8 cellular contexts compared by ENCODE assay signal in the genomic region with DNA sequence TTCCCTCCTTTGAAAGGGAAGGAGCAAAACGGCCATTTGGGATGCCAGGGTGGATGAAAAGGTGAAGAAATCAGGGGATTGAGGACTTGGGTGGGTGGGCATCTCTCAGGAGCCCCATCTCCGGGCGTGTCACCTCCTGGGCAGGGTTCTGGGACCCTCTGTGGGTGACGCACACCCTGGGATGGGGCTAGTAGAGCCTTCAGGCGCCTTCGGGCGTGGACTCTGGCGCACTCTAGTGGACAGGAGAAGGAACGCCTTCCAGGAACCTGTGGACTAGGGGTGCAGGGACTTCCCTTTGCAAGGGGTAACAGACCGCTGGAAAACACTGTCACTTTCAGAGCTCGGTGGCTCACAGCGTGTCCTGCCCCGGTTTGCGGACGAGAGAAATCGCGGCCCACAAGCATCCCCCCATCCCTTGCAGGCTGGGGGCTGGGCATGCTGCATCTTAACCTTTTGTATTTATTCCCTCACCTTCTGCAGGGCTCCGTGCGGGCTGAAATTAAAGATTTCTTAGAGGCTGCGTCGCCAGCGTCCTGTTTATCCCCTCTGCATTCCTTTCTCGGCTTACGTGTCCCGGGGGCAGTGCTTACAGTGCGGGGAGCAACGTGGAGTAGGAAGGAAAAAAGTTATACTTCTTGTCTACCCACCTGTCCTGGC. TPM values are rescaled to one million over a fixed set of nuclear protein-coding genes. Genes with fewer than 3 reads are reported as not detected.
A peak's percentile ranks its signal among the peaks of the same experiment; 100 is the strongest.
DNase-seq lines count a peak whose midpoint lies in the region; ATAC-seq and TF ChIP-seq lines count a peak whose summit lies in the region.

No MANE protein-coding gene starts in this region.

- H3K4me1 Mint-ChIP-seq in CD8-positive, alpha-beta T cell (ENCODE audit: low read depth), result peaks cover 14% of the 10 kb centered on the region
- H3K4me1 Mint-ChIP-seq in endothelial cell (ENCODE audit: unreplicated experiment), result no peaks in the 10 kb centered on the region

- POLR2A ChIA-PET in CD8-positive, alpha-beta T cell (lab: Charles Lee), result interaction anchor here (0.9 kb wide), 1 partner anchor 23 kb away, joined by 3 read pairs; no protein-coding TSS in a partner anchor

- H3K27me3 ChIP-seq in CD8-positive, alpha-beta T cell (ENCODE audit: insufficient read depth, low read length), result no peaks in the 10 kb centered on the region

- no peaks in the 10 kb centered on the region for H3K36me3 ChIP-seq in CD8-positive, alpha-beta T cell (ENCODE audit: insufficient read depth, low read length)
- no peaks in the 10 kb centered on the region for H3K36me3 ChIP-seq in mucosa of descending colon (ENCODE audit: low read depth)

- CTCF ChIA-PET in CD8-positive, alpha-beta T cell (lab: Charles Lee), result interaction anchor here (0.7 to 10.1 kb wide), 23 partner anchors 8 to 214 kb away, joined by 3 to 104 read pairs (median 4); no protein-coding TSS in a partner anchor

- peak overlapping the region; percentile 14 for H3K27ac Mint-ChIP-seq in CD8-positive, alpha-beta T cell
- H3K27ac Mint-ChIP-seq in endothelial cell (ENCODE audit: unreplicated experiment), result no peak overlapping the region

- no peaks in the 10 kb centered on the region for H3K36me3 Mint-ChIP-seq in CD8-positive, alpha-beta T cell
- no peaks in the 10 kb centered on the region for H3K36me3 Mint-ChIP-seq in endothelial cell (ENCODE audit: low read depth, unreplicated experiment)

- H3K27ac ChIP-seq in CD8-positive, alpha-beta T cell (ENCODE audit: low read depth, low read length), result no peak overlapping the region

- no peak overlapping the region for H3K4me3 ChIP-seq in CD8-positive, alpha-beta T cell (ENCODE audit: low read depth, low read length)
- no peak overlapping the region for H3K4me3 ChIP-seq in mucosa of descending colon

- TF ChIP-seq CTCF in CD8-positive, alpha-beta T cell (IDR thresholded peaks at IDR 0.05), result peak; percentile 89
- TF ChIP-seq CTCF in endothelial cell (IDR thresholded peaks at IDR 0.05; ENCODE audit: unreplicated experiment), result peak; percentile 75
- TF ChIP-seq CTCF in mucosa of descending colon (IDR thresholded peaks at IDR 0.05), result peak; percentile 95

- no peaks in the 10 kb centered on the region for H3K9me3 ChIP-seq in CD8-positive, alpha-beta T cell (ENCODE audit: low read length)
- H3K9me3 ChIP-seq in mucosa of descending colon, result no peaks in the 10 kb centered on the region

- no peaks in the 10 kb centered on the region for H3K27me3 Mint-ChIP-seq in CD8-positive, alpha-beta T cell (ENCODE audit: low read depth)
- peaks cover 5% of the 10 kb centered on the region for H3K27me3 Mint-ChIP-seq in endothelial cell (ENCODE audit: unreplicated experiment)

- intact Hi-C loops in CD8-positive, alpha-beta T cell (cut with DNase I, micrococcal nuclease), result loop anchor here (1.0 to 2.0 kb wide), 7 partner anchors 17 to 207 kb away; no protein-coding TSS in a partner anchor
- intact Hi-C loops in mucosa of descending colon (cut with DNase I, micrococcal nuclease), result loop anchor here in 1 of 2 donors (10.0 kb wide), 2 partner anchors 199 to 279 kb away; no protein-coding TSS in a partner anchor

- no peak overlapping the region for H3K4me3 Mint-ChIP-seq in CD8-positive, alpha-beta T cell
- no peak overlapping the region for H3K4me3 Mint-ChIP-seq in endothelial cell (ENCODE audit: unreplicated experiment)

- H3K9me3 Mint-ChIP-seq in CD8-positive, alpha-beta T cell, result peaks cover 4% of the 10 kb centered on the region
- H3K9me3 Mint-ChIP-seq in endothelial cell (ENCODE audit: unreplicated experiment), result no peaks in the 10 kb centered on the region

- H3K4me1 ChIP-seq in CD8-positive, alpha-beta T cell (ENCODE audit: insufficient read depth, low read length), result no peaks in the 10 kb centered on the region
- H3K4me1 ChIP-seq in mucosa of descending colon (ENCODE audit: low read depth), result peaks cover 3% of the 10 kb centered on the region

- DNase-seq in CD8-positive, alpha-beta T cell, result peak; percentile 46 to 85 (median 72)
- DNase-seq in HK-2 (ENCODE audit: unreplicated experiment) (peak; percentile 69), NCI-H82 treated with DMSO at 0.1 percent for 48 hours (lab: John Stamatoyannopoulos, UW; ENCODE audit: unreplicated experiment) (peak; percentile 13), endothelial cell (ENCODE audit: low spot score) (peak; percentile 75), mucosa of descending colon (peak; percentile 58 to 73 (median 73)), GF-D8 (lab: John Stamatoyannopoulos, UW) (no peak)
- peak; percentile 87 for DNase-seq in activated CD8-positive, alpha-beta memory T cell treated with anti-CD3 and anti-CD28 coated beads for 24 hours
- peak; percentile 79 for DNase-seq in stimulated activated naive CD8-positive, alpha-beta T cell treated with anti-CD3 and anti-CD28 coated beads, Interleukin-15, Interleukin-2, amounts not matched to agents 100 U/mL and 50 U/mL, for 24 hours

- peak; percentile 97 for ATAC-seq in CD8-positive, alpha-beta T cell
- peak; percentile 95 for ATAC-seq in mucosa of descending colon
- ATAC-seq in stimulated activated naive CD8-positive, alpha-beta T cell treated with anti-CD3 and anti-CD28 coated beads, Interleukin-15, Interleukin-2, amounts not matched to agents 100 U/mL and 50 U/mL, for 24 hours, result peak; percentile 91

RNA-seq across cellular contexts. Expression of a gene that starts 15.2 kb away (rescaled TPM):
- total RNA-seq in CD8-positive, alpha-beta T cell, result 10 to 100 TPM; 76.3 to 80.3 TPM
- total RNA-seq in endothelial cell (ENCODE audit: unreplicated experiment), result not detected
- total RNA-seq in mucosa of descending colon, result 1 to 10 TPM in 1 of 3 donors, under 1 TPM in 2; 0.38 to 2.5 (median 0.82) TPM

RNA-seq across cellular contexts. Expression of a gene that starts 22.4 kb away (rescaled TPM):
- total RNA-seq in CD8-positive, alpha-beta T cell, result 10 to 100 TPM; 47.3 to 55.7 TPM
- total RNA-seq in endothelial cell (ENCODE audit: unreplicated experiment) (63.0 TPM), mucosa of descending colon (100 to 1,000 TPM in 1 of 3 donors, 10 to 100 TPM in 2; 52.6 to 103 (median 94.4) TPM)

RNA-seq across cellular contexts. Expression of a gene that starts 27.5 kb away (rescaled TPM):
- total RNA-seq in CD8-positive, alpha-beta T cell, result 1 to 10 TPM; 6.2 to 6.7 TPM
- total RNA-seq in endothelial cell (ENCODE audit: unreplicated experiment), result not detected
- total RNA-seq in mucosa of descending colon, result 1 to 10 TPM; 1.9 to 6.2 (median 4.3) TPM

Comparison
In these comparisons a context has a peak if more than half of its experiments do, and no peak if none do; other contexts are left out.
1. RNA of a gene that starts 15.2 kb away (total RNA-seq): 76.3 to 80.3 TPM in CD8-positive, alpha-beta T cell; 0.38 to 2.5 TPM in mucosa of descending colon and not detected in endothelial cell (single experiment); every median in the first group is over 10 times any median in the second.
2. Peak in every context shown above with its lines, with median percentiles within 50 percentile points of each other: ATAC-seq and CTCF ChIP-seq.